ENCODE assay signal across 10 cellular contexts in genomic region chr22:21713428-21714058, GRCh38. TPM values are rescaled to one million over a fixed set of nuclear protein-coding genes. Genes with fewer than 3 reads are reported as not detected.
DNase-seq lines count a peak whose midpoint lies in the region; ATAC-seq, FAIRE-seq and TF ChIP-seq lines count a peak whose summit lies in the region.
"Had no signal": no experiment of that assay in that cellular context is flagged by ENCODE, and none has a peak within 500 bp of the region (broad histone marks: within the 10 kb centered on the region; RNA-seq: fewer than 3 reads in every experiment).

No MANE protein-coding gene starts in this region.

- no peak overlapping the region for H3K4me3 ChIP-seq in keratinocyte (ENCODE audit: control insufficient read depth in 2 of 3, extremely low read depth in 1 of 3, insufficient read depth in 2 of 3, low read depth in 1 of 3, low read length in 3 of 3)
- H3K4me3 ChIP-seq: upper lobe of left lung had no signal

- no peaks in the 10 kb centered on the region; the same call in 1 of the 2 replicates for H3K36me3 Mint-ChIP-seq in WTC11

- H3K79me2 ChIP-seq in keratinocyte (ENCODE audit: control insufficient read depth, insufficient read depth, low read length) = no peaks in the 10 kb centered on the region

- H3K9me3 Mint-ChIP-seq in WTC11 = no peaks in the 10 kb centered on the region
- no peaks in the 10 kb centered on the region for H3K9me3 Mint-ChIP-seq in stimulated activated naive CD8-positive, alpha-beta T cell treated with anti-CD3 and anti-CD28 coated beads, Interleukin-15, amount 100 ng/mL, for 72 hours
- H3K9me3 Mint-ChIP-seq: H9 had no signal

- CTCF ChIA-PET in WTC11 (lab: Charles Lee) = interaction anchor here (0.6 to 2.4 kb wide), 4 partner anchors 13 to 225 kb away, joined by 3 to 15 read pairs (median 4); no protein-coding TSS in a partner anchor
- CTCF ChIA-PET in HEK293T (lab: Yijun Ruan, JAX) = interaction anchor here (1.0 to 1.6 kb wide), 2 partner anchors 22 to 225 kb away, joined by 3 to 5 read pairs; partner anchors contain the start of gene YPEL1

- no peaks in the 10 kb centered on the region for H3K36me3 ChIP-seq in keratinocyte (ENCODE audit: control insufficient read depth in 2 of 2, extremely low read depth in 1 of 2, insufficient read depth in 2 of 2, low read length in 2 of 2)

- no peaks in the 10 kb centered on the region for H3K27me3 Mint-ChIP-seq in WTC11 (ENCODE audit: low read depth)
- H3K27me3 Mint-ChIP-seq in stimulated activated naive CD8-positive, alpha-beta T cell treated with anti-CD3 and anti-CD28 coated beads, Interleukin-15, amount 100 ng/mL, for 72 hours = no peaks in the 10 kb centered on the region

- no peak overlapping the region for H3K27ac ChIP-seq in keratinocyte (ENCODE audit: control insufficient read depth, insufficient read depth, low read length)
- H3K27ac ChIP-seq: upper lobe of left lung had no signal

- peak; percentile 78 for DNase-seq in activated CD8-positive, alpha-beta memory T cell treated with anti-CD3 and anti-CD28 coated beads for 24 hours
- DNase-seq in activated CD8-positive, alpha-beta memory T cell treated with anti-CD3 and anti-CD28 coated beads, Interleukin-2, amount 50 U/mL, for 48 hours = no peak
- DNase-seq in WTC11 (ENCODE audit: low spot score) = no peak
- DNase-seq in keratinocyte (ENCODE audit: low read depth, low spot score) = no peak
- DNase-seq in stimulated activated naive CD8-positive, alpha-beta T cell treated with anti-CD3 and anti-CD28 coated beads, Interleukin-15, amount 100 ng/mL, for 72 hours = no peak
- no peak for DNase-seq in HEK293T (ENCODE audit: extremely low spot score)
- DNase-seq in stimulated activated CD4-positive, alpha-beta T cell treated with anti-CD3 and anti-CD28 coated beads, Interleukin-2, amount 100 ng/mL, for 24 hours = no peak
- no peak for DNase-seq in Ammon's horn (ENCODE audit: low spot score)

- H3K27me3 ChIP-seq in keratinocyte (ENCODE audit: control insufficient read depth, extremely low read depth, insufficient read depth, low read length) = no peaks in the 10 kb centered on the region
- H3K27me3 ChIP-seq: upper lobe of left lung had no signal

- dilution Hi-C loops in keratinocyte (cut with MboI; ENCODE audit: extremely low pct_ligation_motif_present, low sequenced_read_pairs) = no loop called here

- no peaks in the 10 kb centered on the region for H3K9me1 ChIP-seq in keratinocyte (ENCODE audit: control insufficient read depth, extremely low read depth, insufficient read depth, low read length)

- H3K9ac ChIP-seq in keratinocyte (ENCODE audit: control insufficient read depth, extremely low read depth, insufficient read depth, low read length) = no peak overlapping the region

- H2AFZ ChIP-seq in keratinocyte (ENCODE audit: control insufficient read depth, low read length) = no peak overlapping the region

- POLR2A ChIA-PET in WTC11 (lab: Charles Lee) = no interaction called here
- POLR2A ChIA-PET in HEK293T (lab: Yijun Ruan, JAX) = interaction anchor here (1.1 kb wide), 1 partner anchor 224 kb away, joined by 3 read pairs; no protein-coding TSS in a partner anchor

- H3K27ac Mint-ChIP-seq in WTC11 = 0 out of 2 replicates have a peak overlapping the region, but pooled peaks have one; percentile 29
- peak overlapping the region in 1 of 2 donors; percentile 80 for H3K27ac Mint-ChIP-seq in stimulated activated naive CD8-positive, alpha-beta T cell treated with anti-CD3 and anti-CD28 coated beads, Interleukin-15, amount 100 ng/mL, for 72 hours

- no peak for TF ChIP-seq CTCF in WTC11 (IDR thresholded peaks at IDR 0.05)
- no peak for TF ChIP-seq CTCF in keratinocyte (optimal IDR thresholded peaks at IDR 0.05 in 1 of 3, IDR thresholded peaks at IDR 0.05 in 1 of 3, conservative IDR thresholded peaks at IDR 0.05 in 1 of 3; ENCODE audit: extremely low read depth in 1 of 3, insufficient read depth in 2 of 3, low read length in 3 of 3)

- H3K4me2 ChIP-seq in keratinocyte (ENCODE audit: control insufficient read depth, extremely low read depth, insufficient read depth, low read depth, low read length) = peak overlapping the region; percentile 65

- no peak overlapping the region for H3K4me3 Mint-ChIP-seq in WTC11
- peak overlapping the region; percentile 47 to 66 for H3K4me3 Mint-ChIP-seq in stimulated activated naive CD8-positive, alpha-beta T cell treated with anti-CD3 and anti-CD28 coated beads, Interleukin-15, amount 100 ng/mL, for 72 hours
- H3K4me3 Mint-ChIP-seq: H9 had no signal

- H3K4me1 ChIP-seq in keratinocyte (ENCODE audit: control insufficient read depth, extremely low read depth, insufficient read depth, low read length) = peaks cover 32% of the 10 kb centered on the region

- FAIRE-seq in keratinocyte (lab: Jason Lieb, UNC) = no peak

- H4K20me1 ChIP-seq in keratinocyte (ENCODE audit: control insufficient read depth, extremely low read depth, insufficient read depth, low read length) = no peaks in the 10 kb centered on the region

- peaks cover 3% of the 10 kb centered on the region; the same call in 1 of the 2 replicates for H3K4me1 Mint-ChIP-seq in WTC11
- H3K4me1 Mint-ChIP-seq in stimulated activated naive CD8-positive, alpha-beta T cell treated with anti-CD3 and anti-CD28 coated beads, Interleukin-15, amount 100 ng/mL, for 72 hours = peaks cover 9% of the 10 kb centered on the region

- no peaks in the 10 kb centered on the region for H3K9me3 ChIP-seq in keratinocyte (ENCODE audit: control insufficient read depth, low read depth, low read length)
- H3K9me3 ChIP-seq: upper lobe of left lung had no signal

- no peak for ATAC-seq in WTC11
- ATAC-seq in stimulated activated naive CD8-positive, alpha-beta T cell treated with anti-CD3 and anti-CD28 coated beads, Interleukin-15, amount 100 ng/mL, for 72 hours = peak; percentile 76

TF ChIP-seq in WTC11, 78 proteins besides CTCF, POLR2A, EP300 and RAD21 (continues in another document):
- no peak for TF ChIP-seq JAZF1 (CRISPR knock-in tag; IDR thresholded peaks at IDR 0.05)
- no peak for TF ChIP-seq AR (CRISPR knock-in tag; IDR thresholded peaks at IDR 0.05)

TF ChIP-seq in HEK293T, 16 proteins besides CTCF, POLR2A, EP300 and RAD21:
- TF ChIP-seq ZNF384 (IDR thresholded peaks at IDR 0.05) = no peak
- TF ChIP-seq BHLHE40 (IDR thresholded peaks at IDR 0.05; ENCODE audit: borderline replicate concordance) = no peak
- no peak for TF ChIP-seq TARDBP (IDR thresholded peaks at IDR 0.05)
- TF ChIP-seq SUZ12 (IDR thresholded peaks at IDR 0.05) = no peak
- TF ChIP-seq NFRKB (IDR thresholded peaks at IDR 0.05) = no peak
- no peak for TF ChIP-seq CTBP1 (IDR thresholded peaks at IDR 0.05; ENCODE audit: borderline replicate concordance)

RNA-seq across cellular contexts. Expression of gene YPEL1, which starts 22.1 kb away (rescaled TPM):
- total RNA-seq in WTC11 (2021) = 7.7 to 17.7 TPM (median 15.5 TPM) in 3 replicates
- polyA plus RNA-seq in keratinocyte = 0.03 to 0.05 TPM in 2 of 3 replicates, not detected in the other
- not detected for polyA plus RNA-seq in keratinocyte (2011; ENCODE audit: low read depth)
- polyA plus RNA-seq in keratinocyte (2011; cell fraction: cytosol; rRNA removed) = 0.17 TPM in 1 of 2 replicates, not detected in the other
- 0.03 TPM in 1 of 2 replicates, not detected in the other for polyA plus RNA-seq in keratinocyte (2011; cell fraction: nucleus; rRNA removed)
- polyA plus RNA-seq in keratinocyte (2012; ENCODE audit: low replicate concordance) = 0.17 TPM in 1 of 2 replicates, not detected in the other
- not detected in 3 replicates for polyA minus RNA-seq in keratinocyte
- not detected for polyA minus RNA-seq in keratinocyte (2011; cell fraction: cytosol; rRNA and poly(A)+ RNA removed)
- not detected in 2 replicates for polyA minus RNA-seq in keratinocyte (2011; cell fraction: nucleus; rRNA and poly(A)+ RNA removed)

RNA-seq across cellular contexts. Expression of gene PPIL2, which starts 47.7 kb away (rescaled TPM):
- 35.6 to 47.5 TPM (median 37.4 TPM) in 3 replicates for total RNA-seq in WTC11 (2021)
- polyA plus RNA-seq in keratinocyte = 24.6 to 31.4 TPM (median 30.2 TPM) in 3 replicates
- polyA plus RNA-seq in keratinocyte (2011; ENCODE audit: low read depth) = 17.0 TPM
- 15.6 and 17.9 TPM in 2 replicates for polyA plus RNA-seq in keratinocyte (2011; cell fraction: cytosol; rRNA removed)
- 89.2 and 97.9 TPM in 2 replicates for polyA plus RNA-seq in keratinocyte (2011; cell fraction: nucleus; rRNA removed)
- 13.2 and 24.8 TPM in 2 replicates for polyA plus RNA-seq in keratinocyte (2012; ENCODE audit: low replicate concordance)
- polyA minus RNA-seq in keratinocyte = 22.6 to 43.1 TPM (median 32.5 TPM) in 3 replicates
- 7.7 TPM for polyA minus RNA-seq in keratinocyte (2011; cell fraction: cytosol; rRNA and poly(A)+ RNA removed)
- 30.6 and 34.7 TPM in 2 replicates for polyA minus RNA-seq in keratinocyte (2011; cell fraction: nucleus; rRNA and poly(A)+ RNA removed)
